Comparison of ENCODE assay signal across 9 cellular contexts in genomic region chrX:71870337-71871098, GRCh38. TPM values are rescaled to one million over a fixed set of nuclear protein-coding genes. Genes with fewer than 3 reads are reported as not detected.
DNase-seq lines count a peak whose midpoint lies in the region; ATAC-seq and TF ChIP-seq lines count a peak whose summit lies in the region.
"Had no signal": no experiment of that assay in that cellular context is flagged by ENCODE, and none has a peak within 500 bp of the region (broad histone marks: within the 10 kb centered on the region; RNA-seq: fewer than 3 reads in every experiment).

No MANE protein-coding gene starts in this region.

- CTCF ChIA-PET in activated CD8-positive, alpha-beta T cell treated with anti-CD3 and anti-CD28 coated beads for 36 hours (lab: Charles Lee): interaction anchor here (1.4 kb wide), 1 partner anchor 201 kb away, joined by 3 read pairs; no protein-coding TSS in a partner anchor
- CTCF ChIA-PET in activated CD8-positive, alpha-beta T cell treated with anti-CD3 and anti-CD28 coated beads, Interleukin-2, amount 10 ng/mL, durations not matched to agents 7 days and 5 days (lab: Charles Lee): no interaction called here

- ATAC-seq in activated CD8-positive, alpha-beta T cell treated with anti-CD3 and anti-CD28 coated beads for 36 hours: peak; percentile 37
- no peak for ATAC-seq in activated CD8-positive, alpha-beta T cell treated with anti-CD3 and anti-CD28 coated beads, Interleukin-2, amount 10 ng/mL, durations not matched to agents 7 days and 5 days
- peak; percentile 54 to 80 for ATAC-seq in stimulated activated naive B cell treated with anti-CD40 and anti-IgM and Interleukin-4, amounts not matched to agents 10 μg/mL and 1 μg/mL and 100 μg/mL, for 72 hours (replicated peaks)
- ATAC-seq in left ventricle myocardium superior (no peak), GM19023 (IDR thresholded peaks at IDR 0.05; ENCODE audit: unreplicated experiment) (no peak)

- no peaks in the 10 kb centered on the region for H3K36me3 Mint-ChIP-seq in activated CD8-positive, alpha-beta T cell treated with anti-CD3 and anti-CD28 coated beads for 36 hours (ENCODE audit: low read depth)
- no peaks in the 10 kb centered on the region for H3K36me3 Mint-ChIP-seq in activated CD8-positive, alpha-beta T cell treated with anti-CD3 and anti-CD28 coated beads, Interleukin-2, amount 10 ng/mL, durations not matched to agents 7 days and 5 days (ENCODE audit: low read depth)
- no peaks in the 10 kb centered on the region for H3K36me3 Mint-ChIP-seq in stimulated activated naive B cell treated with anti-CD40 and anti-IgM and Interleukin-4, amounts not matched to agents 10 μg/mL and 1 μg/mL and 100 μg/mL, for 72 hours
- H3K36me3 Mint-ChIP-seq: CD14-positive monocyte had no signal

- DNase-seq in activated CD8-positive, alpha-beta T cell treated with anti-CD3 and anti-CD28 coated beads for 36 hours: peak; percentile 13
- DNase-seq in activated CD8-positive, alpha-beta T cell treated with anti-CD3 and anti-CD28 coated beads, Interleukin-2, amount 10 ng/mL, durations not matched to agents 7 days and 5 days: no peak
- peak; percentile 59 to 64 for DNase-seq in NCI-H526 (lab: John Stamatoyannopoulos, UW)
- peak; percentile 0 for DNase-seq in dermis blood vessel endothelial cell
- no peak for DNase-seq in stimulated activated naive B cell treated with anti-CD40 and anti-IgM and Interleukin-4, amounts not matched to agents 10 μg/mL and 1 μg/mL and 100 μg/mL, for 72 hours
- no peak for DNase-seq in left ventricle myocardium superior
- DNase-seq in NCI-H345 (lab: John Stamatoyannopoulos, UW): no peak

- H3K9me3 Mint-ChIP-seq in activated CD8-positive, alpha-beta T cell treated with anti-CD3 and anti-CD28 coated beads for 36 hours: no peaks in the 10 kb centered on the region
- no peaks in the 10 kb centered on the region for H3K9me3 Mint-ChIP-seq in activated CD8-positive, alpha-beta T cell treated with anti-CD3 and anti-CD28 coated beads, Interleukin-2, amount 10 ng/mL, durations not matched to agents 7 days and 5 days (ENCODE audit: insufficient read depth)
- no peaks in the 10 kb centered on the region for H3K9me3 Mint-ChIP-seq in stimulated activated naive B cell treated with anti-CD40 and anti-IgM and Interleukin-4, amounts not matched to agents 10 μg/mL and 1 μg/mL and 100 μg/mL, for 72 hours
- H3K9me3 Mint-ChIP-seq: CD14-positive monocyte had no signal

- no peak overlapping the region for H3K27ac Mint-ChIP-seq in activated CD8-positive, alpha-beta T cell treated with anti-CD3 and anti-CD28 coated beads for 36 hours
- H3K27ac Mint-ChIP-seq in activated CD8-positive, alpha-beta T cell treated with anti-CD3 and anti-CD28 coated beads, Interleukin-2, amount 10 ng/mL, durations not matched to agents 7 days and 5 days: no peak overlapping the region
- no peak overlapping the region for H3K27ac Mint-ChIP-seq in stimulated activated naive B cell treated with anti-CD40 and anti-IgM and Interleukin-4, amounts not matched to agents 10 μg/mL and 1 μg/mL and 100 μg/mL, for 72 hours

- intact Hi-C loops in activated CD8-positive, alpha-beta T cell treated with anti-CD3 and anti-CD28 coated beads for 36 hours (cut with micrococcal nuclease): no loop called here
- intact Hi-C loops in left ventricle myocardium superior (cut with micrococcal nuclease): no loop called here

- TF ChIP-seq CTCF in activated CD8-positive, alpha-beta T cell treated with anti-CD3 and anti-CD28 coated beads for 36 hours (IDR thresholded peaks at IDR 0.05): no peak

- H3K4me3 Mint-ChIP-seq in activated CD8-positive, alpha-beta T cell treated with anti-CD3 and anti-CD28 coated beads for 36 hours: no peak overlapping the region
- H3K4me3 Mint-ChIP-seq in activated CD8-positive, alpha-beta T cell treated with anti-CD3 and anti-CD28 coated beads, Interleukin-2, amount 10 ng/mL, durations not matched to agents 7 days and 5 days: no peak overlapping the region
- H3K4me3 Mint-ChIP-seq in stimulated activated naive B cell treated with anti-CD40 and anti-IgM and Interleukin-4, amounts not matched to agents 10 μg/mL and 1 μg/mL and 100 μg/mL, for 72 hours: no peak overlapping the region
- H3K4me3 Mint-ChIP-seq: CD14-positive monocyte had no signal

- peaks cover 17% of the 10 kb centered on the region for H3K27me3 Mint-ChIP-seq in activated CD8-positive, alpha-beta T cell treated with anti-CD3 and anti-CD28 coated beads for 36 hours
- H3K27me3 Mint-ChIP-seq in activated CD8-positive, alpha-beta T cell treated with anti-CD3 and anti-CD28 coated beads, Interleukin-2, amount 10 ng/mL, durations not matched to agents 7 days and 5 days (ENCODE audit: low read depth): peaks cover 6% of the 10 kb centered on the region
- peaks cover 22 to 28% of the 10 kb centered on the region in 2 donors for H3K27me3 Mint-ChIP-seq in stimulated activated naive B cell treated with anti-CD40 and anti-IgM and Interleukin-4, amounts not matched to agents 10 μg/mL and 1 μg/mL and 100 μg/mL, for 72 hours

- H3K4me1 Mint-ChIP-seq in activated CD8-positive, alpha-beta T cell treated with anti-CD3 and anti-CD28 coated beads for 36 hours (ENCODE audit: low read depth): peaks cover 24% of the 10 kb centered on the region
- peaks cover 12% of the 10 kb centered on the region for H3K4me1 Mint-ChIP-seq in activated CD8-positive, alpha-beta T cell treated with anti-CD3 and anti-CD28 coated beads, Interleukin-2, amount 10 ng/mL, durations not matched to agents 7 days and 5 days (ENCODE audit: low read depth)
- peaks cover 0 to 9% of the 10 kb centered on the region in 2 donors for H3K4me1 Mint-ChIP-seq in stimulated activated naive B cell treated with anti-CD40 and anti-IgM and Interleukin-4, amounts not matched to agents 10 μg/mL and 1 μg/mL and 100 μg/mL, for 72 hours

- POLR2A ChIA-PET in activated CD8-positive, alpha-beta T cell treated with anti-CD3 and anti-CD28 coated beads for 36 hours (lab: Charles Lee): no interaction called here
- POLR2A ChIA-PET in activated CD8-positive, alpha-beta T cell treated with anti-CD3 and anti-CD28 coated beads, Interleukin-2, amount 10 ng/mL, durations not matched to agents 7 days and 5 days (lab: Charles Lee): no interaction called here

RNA-seq across cellular contexts. Expression of gene NHSL2, which starts 40.1 kb away (rescaled TPM):
- total RNA-seq in activated CD8-positive, alpha-beta T cell treated with anti-CD3 and anti-CD28 coated beads for 36 hours: under 1 TPM; 0.58 to 0.88 TPM
- total RNA-seq in activated CD8-positive, alpha-beta T cell treated with anti-CD3 and anti-CD28 coated beads, Interleukin-2, amount 10 ng/mL, durations not matched to agents 7 days and 5 days: under 1 TPM; 0.50 to 0.70 TPM
- 28.6 and 53.8 TPM in 2 replicates for total RNA-seq in dermis blood vessel endothelial cell
- 3.7 TPM for total RNA-seq in left ventricle myocardium superior

Comparison
In these comparisons a context has a peak if more than half of its experiments do, and no peak if none do; other contexts are left out.
1. ATAC-seq: peak in activated CD8-positive, alpha-beta T cell treated with anti-CD3 and anti-CD28 coated beads for 36 hours (single experiment) and stimulated activated naive B cell treated with anti-CD40 and anti-IgM and Interleukin-4, amounts not matched to agents 10 μg/mL and 1 μg/mL and 100 μg/mL, for 72 hours (2 of 2); none in activated CD8-positive, alpha-beta T cell treated with anti-CD3 and anti-CD28 coated beads, Interleukin-2, amount 10 ng/mL, durations not matched to agents 7 days and 5 days (single experiment), left ventricle myocardium superior (single experiment) and GM19023 (single experiment).
2. DNase-seq: peak in activated CD8-positive, alpha-beta T cell treated with anti-CD3 and anti-CD28 coated beads for 36 hours (single experiment), NCI-H526 (2 of 2) and dermis blood vessel endothelial cell (single experiment); none in activated CD8-positive, alpha-beta T cell treated with anti-CD3 and anti-CD28 coated beads, Interleukin-2, amount 10 ng/mL, durations not matched to agents 7 days and 5 days (single experiment), stimulated activated naive B cell treated with anti-CD40 and anti-IgM and Interleukin-4, amounts not matched to agents 10 μg/mL and 1 μg/mL and 100 μg/mL, for 72 hours (single experiment), left ventricle myocardium superior (single experiment) and NCI-H345 (single experiment).